ENCODE assay signal across 21 cellular contexts in genomic region chr2:208722737-208723136, GRCh38.
"Had no signal": no experiment of that assay in that cellular context is flagged by ENCODE, and none has a peak within 500 bp of the region (broad histone marks: within the 10 kb centered on the region; RNA-seq: fewer than 3 reads in every experiment).

No MANE protein-coding gene starts in this region.

- H3K9me3 ChIP-seq: MG63, SJSA1 had no signal

- DNase-seq: IMR-90, Karpas-422, KG1, MG63, NCI-H1092 treated with DMSO at 0.1 percent for 48 hours, NCI-H1436, NCI-H187, NCI-H2029, NCI-H2081 treated with DMSO at 0.1 percent for 48 hours, NCI-H2171 treated with DMSO at 0.1 percent for 48 hours, NCI-H345, NCI-H446 treated with DMSO at 0.1 percent for 48 hours, NCI-H510A treated with DMSO at 0.1 percent for 48 hours, NCI-H526, NCI-H82, Right ventricle myocardium superior, RPMI8226, SIG-M5 had no signal

- H3K27me3 ChIP-seq: MG63, SJSA1 had no signal

- ATAC-seq: HepG2 had no signal

- H3K36me3 ChIP-seq: MG63, SJSA1 had no signal

- H3K27ac ChIP-seq: SJSA1, SK-N-MC had no signal

- H3K4me3 ChIP-seq: MG63, SJSA1, SK-N-MC had no signal

- H3K4me1 ChIP-seq: SJSA1 had no signal
